1 cellular context compared by ENCODE assay signal in genomic region chr1:113057006-113057405, GRCh38.
TF ChIP-seq lines count a peak whose summit lies in the region.

No MANE protein-coding gene starts in this region.

TF ChIP-seq in IMR-90, 13 proteins besides CTCF, POLR2A, EP300 and RAD21:
- no peak for TF ChIP-seq SMC3 (IDR thresholded peaks at IDR 0.05; ENCODE audit: low read depth, low read length)
- no peak for TF ChIP-seq ELK1 (IDR thresholded peaks at IDR 0.05; ENCODE audit: borderline replicate concordance, low read depth, low read length)
- TF ChIP-seq BHLHE40 (IDR thresholded peaks at IDR 0.05; ENCODE audit: low read depth, low read length), result no peak
- no peak for TF ChIP-seq FOS (IDR thresholded peaks at IDR 0.05; ENCODE audit: low read depth, low read length)
- no peak for TF ChIP-seq RFX5 (IDR thresholded peaks at IDR 0.05; ENCODE audit: low read depth, low read length)
- TF ChIP-seq MXI1 (IDR thresholded peaks at IDR 0.05; ENCODE audit: borderline replicate concordance, low read depth, low read length), result no peak
- no peak for TF ChIP-seq MAFK (IDR thresholded peaks at IDR 0.05; ENCODE audit: low read depth, low read length)
- TF ChIP-seq CHD1 (IDR thresholded peaks at IDR 0.05; ENCODE audit: low read depth, low read length), result no peak
- no peak for TF ChIP-seq RCOR1 (IDR thresholded peaks at IDR 0.05; ENCODE audit: insufficient replicate concordance, low read length)
- TF ChIP-seq CEBPB (IDR thresholded peaks at IDR 0.05; ENCODE audit: low read depth, low read length), result no peak
- TF ChIP-seq, protein P1, sequence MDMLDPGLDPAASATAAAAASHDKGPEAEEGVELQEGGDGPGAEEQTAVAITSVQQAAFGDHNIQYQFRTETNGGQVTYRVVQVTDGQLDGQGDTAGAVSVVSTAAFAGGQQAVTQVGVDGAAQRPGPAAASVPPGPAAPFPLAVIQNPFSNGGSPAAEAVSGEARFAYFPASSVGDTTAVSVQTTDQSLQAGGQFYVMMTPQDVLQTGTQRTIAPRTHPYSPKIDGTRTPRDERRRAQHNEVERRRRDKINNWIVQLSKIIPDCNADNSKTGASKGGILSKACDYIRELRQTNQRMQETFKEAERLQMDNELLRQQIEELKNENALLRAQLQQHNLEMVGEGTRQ (IDR thresholded peaks at IDR 0.05; ENCODE audit: low read depth, low read length), result no peak
- TF ChIP-seq MAZ (IDR thresholded peaks at IDR 0.05; ENCODE audit: borderline replicate concordance, low read depth, low read length), result no peak
- no peak for TF ChIP-seq NFE2L2 (IDR thresholded peaks at IDR 0.05; ENCODE audit: low read depth, low read length)
TF ChIP-seq in IMR-90: peak in this region for 0.
